8 cellular contexts compared by ENCODE assay signal in the genomic region with DNA sequence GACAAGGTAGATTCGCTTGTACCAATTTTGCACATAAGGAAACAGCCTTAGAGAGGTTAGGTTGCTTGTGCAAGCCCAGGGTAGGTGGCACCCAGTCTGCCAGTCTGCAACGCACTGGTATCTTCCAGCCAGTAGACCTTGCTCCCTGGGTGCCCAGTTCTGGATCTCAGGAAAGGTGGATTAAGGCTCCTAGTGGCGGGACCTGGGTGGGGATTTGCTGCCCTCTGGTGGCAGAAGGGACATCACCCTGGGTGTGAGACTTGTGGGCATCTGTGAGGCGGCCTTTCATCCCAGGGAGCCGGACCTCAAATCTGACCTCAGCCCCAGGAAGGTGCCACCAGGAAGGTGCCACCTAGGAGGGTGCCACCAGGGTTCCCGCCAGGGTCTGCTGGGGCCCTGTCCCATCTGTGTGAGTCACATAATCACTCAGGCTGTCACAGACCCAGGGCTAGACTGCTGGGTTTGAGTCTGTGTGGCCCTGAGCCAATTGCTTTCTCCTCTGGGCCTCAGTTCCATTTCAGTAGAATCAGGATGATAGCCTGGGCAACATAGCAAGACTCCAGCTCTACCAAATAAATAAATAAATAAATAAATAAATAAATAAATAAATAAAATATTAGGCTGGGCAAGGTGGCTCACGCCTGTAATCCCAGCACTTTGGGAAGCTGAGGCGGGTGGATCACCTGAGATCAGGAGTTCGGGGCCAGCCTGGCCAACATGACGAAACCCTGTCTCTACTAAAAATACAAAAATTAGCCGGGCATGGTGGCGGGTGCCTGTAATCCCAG. TPM values are rescaled to one million over a fixed set of nuclear protein-coding genes. Genes with fewer than 3 reads are reported as not detected.
A peak's percentile ranks its signal among the peaks of the same experiment; 100 is the strongest.
DNase-seq lines count a peak whose midpoint lies in the region; ATAC-seq and TF ChIP-seq lines count a peak whose summit lies in the region.

No MANE protein-coding gene starts in this region.

- intact Hi-C loops in heart right ventricle (cut with DNase I) = loop anchor here (1.0 to 10.0 kb wide), 10 partner anchors 104 to 849 kb away; a partner anchor contains a TSS

- H2AFZ ChIP-seq in SU-DHL-6 (ENCODE audit: low read depth, low read length, severe bottlenecking) = no peak overlapping the region

- no peaks in the 10 kb centered on the region for H3K9me2 ChIP-seq in SU-DHL-6 (replicated peaks; ENCODE audit: insufficient read depth, low read length)

- H3K4me1 ChIP-seq in adipocyte (ENCODE audit: control insufficient read depth, insufficient read depth, low read length) = peaks cover 3% of the 10 kb centered on the region
- H3K4me1 ChIP-seq in heart right ventricle = peaks cover 0 to 8% (median 6%) of the 10 kb centered on the region in 9 donors

- H3K9ac ChIP-seq in SU-DHL-6 (ENCODE audit: low read length) (no peak overlapping the region), adipocyte (ENCODE audit: low read length) (no peak overlapping the region)

- peaks cover 62% of the 10 kb centered on the region for H3F3A ChIP-seq in SU-DHL-6 (ENCODE audit: insufficient read depth)

- H3K36me3 ChIP-seq in SU-DHL-6 (ENCODE audit: low read length) (peaks cover 21% of the 10 kb centered on the region), adipocyte (ENCODE audit: control insufficient read depth, insufficient read depth, low read length, severe bottlenecking) (peaks cover 18% of the 10 kb centered on the region), heart right ventricle (peaks cover 0 to 55% (median 0%) of the 10 kb centered on the region in 9 donors)

- TF ChIP-seq CTCF in GM12872 (IDR thresholded peaks at IDR 0.05; ENCODE audit: insufficient read depth, low read depth, low read length) (peak; percentile 91), SU-DHL-6 (IDR thresholded peaks at IDR 0.05; ENCODE audit: insufficient read depth, low read length, poor library complexity, severe bottlenecking) (peak; percentile 98), heart right ventricle (IDR thresholded peaks at IDR 0.05) (peak; percentile 82 to 96 (median 93))

- no peak overlapping the region for H3K4me2 ChIP-seq in SU-DHL-6 (ENCODE audit: low read depth, low read length, poor library complexity, severe bottlenecking)

- DNase-seq in NAMALWA (ENCODE audit: low spot score) = peak; percentile 84
- peak; percentile 86 for DNase-seq in adipocyte (ENCODE audit: low read depth)
- peak; percentile 78 to 81 for DNase-seq in heart right ventricle
- DNase-seq in putamen (ENCODE audit: low spot score) = peak; percentile 62

- no peaks in the 10 kb centered on the region for H3K79me2 ChIP-seq in SU-DHL-6 (ENCODE audit: insufficient read depth, low read length)

- ATAC-seq in heart right ventricle (peak; percentile 74 to 84 (median 82)), HG02973 (IDR thresholded peaks at IDR 0.05; ENCODE audit: unreplicated experiment) (no peak), HG02678 (IDR thresholded peaks at IDR 0.05; ENCODE audit: unreplicated experiment) (no peak)

- no peaks in the 10 kb centered on the region for H4K20me1 ChIP-seq in SU-DHL-6 (ENCODE audit: low read depth, low read length)

- WGBS in heart right ventricle, 2 donors = 64 to 68% methylated on average over 10 to 12 of the region's 12 CpGs

- no peak overlapping the region for H3K27ac ChIP-seq in SU-DHL-6 (ENCODE audit: low read depth, low read length)
- H3K27ac ChIP-seq in heart right ventricle = no peak overlapping the region

- no peaks in the 10 kb centered on the region for H3K27me3 ChIP-seq in SU-DHL-6 (ENCODE audit: low read length)
- H3K27me3 ChIP-seq in adipocyte (replicated peaks; ENCODE audit: control insufficient read depth, insufficient read depth, low read length) = no peaks in the 10 kb centered on the region
- H3K27me3 ChIP-seq in heart right ventricle = no peaks in the 10 kb centered on the region

- no peaks in the 10 kb centered on the region for H3K9me3 ChIP-seq in SU-DHL-6 (ENCODE audit: insufficient read depth, low read length)
- no peaks in the 10 kb centered on the region for H3K9me3 ChIP-seq in adipocyte (ENCODE audit: control insufficient read depth, low read length)
- H3K9me3 ChIP-seq in heart right ventricle = no peaks in the 10 kb centered on the region

- H3K4me3 ChIP-seq in SU-DHL-6 (ENCODE audit: insufficient read depth, low read length, poor library complexity, severe bottlenecking) (no peak overlapping the region), adipocyte (ENCODE audit: low read length) (no peak overlapping the region), heart right ventricle (no peak overlapping the region)

RNA-seq across cellular contexts. Expression of a gene that starts 5.3 kb away (rescaled TPM):
- total RNA-seq in heart right ventricle = 10 to 100 TPM in 9 of 10 donors, 1 to 10 TPM in 1; 7.1 to 14.7 (median 11.3) TPM
- 10 to 100 TPM; 14.8 to 28.2 TPM for polyA plus RNA-seq in heart right ventricle

RNA-seq across cellular contexts. Expression of a gene that starts 34.6 kb away (rescaled TPM):
- not detected for total RNA-seq in heart right ventricle
- under 1 TPM; 0.03 to 0.29 TPM for polyA plus RNA-seq in heart right ventricle

RNA-seq across cellular contexts. Expression of a gene that starts 42.5 kb away (rescaled TPM):
- total RNA-seq in heart right ventricle = 10 to 100 TPM in 1 of 10 donors, 1 to 10 TPM in 9; 1.7 to 11.6 (median 3.7) TPM
- 1 to 10 TPM; 2.0 to 5.8 TPM for polyA plus RNA-seq in heart right ventricle

Comparison
In these comparisons a context has a peak if more than half of its experiments do, and no peak if none do; other contexts are left out.
1. ATAC-seq: peak in heart right ventricle (8 of 8); none in HG02973 (single experiment) and HG02678 (single experiment).
2. Peak in every context shown above with its lines, with median percentiles within 50 percentile points of each other: CTCF ChIP-seq and DNase-seq.